Comparison of ENCODE assay signal across 1 cellular context in the genomic region with DNA sequence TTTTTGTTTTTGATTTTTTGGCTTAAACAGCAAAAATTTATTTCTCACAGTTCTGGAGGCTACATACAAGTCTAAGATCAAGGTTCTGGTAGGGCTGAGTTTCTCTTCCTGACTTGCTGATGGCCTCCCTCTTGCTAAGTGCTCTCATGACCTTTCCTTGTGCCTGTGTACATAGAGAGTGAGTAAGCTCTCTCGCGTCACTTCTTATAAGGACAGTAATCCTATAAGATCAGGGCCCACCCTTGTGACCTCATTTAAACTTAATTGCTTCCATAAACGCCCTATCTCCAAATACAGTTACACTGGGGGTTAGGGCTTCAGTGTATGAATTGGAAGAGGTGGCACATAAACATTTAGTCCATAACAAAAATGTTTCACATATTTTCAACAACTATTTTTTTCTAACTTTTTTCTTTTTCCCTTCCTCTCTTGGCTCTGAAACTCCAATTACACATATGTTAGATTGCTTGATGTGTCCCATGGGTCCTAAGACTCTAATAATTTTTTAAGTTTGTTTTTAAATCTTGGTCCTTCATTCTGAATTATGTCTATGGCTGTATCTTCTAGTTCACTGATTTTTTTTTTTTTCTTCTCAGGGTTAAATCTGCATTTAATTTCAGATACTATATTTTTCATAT.
TF ChIP-seq lines count a peak whose summit lies in the region.

No MANE protein-coding gene starts in this region.

TF ChIP-seq in K562, 482 proteins besides CTCF, POLR2A, EP300 and RAD21 (continued from another document and continues in another):
- TF ChIP-seq RREB1 (CRISPR knock-in tag; IDR thresholded peaks at IDR 0.05) (no peak), HDAC8 (tag; IDR thresholded peaks at IDR 0.05) (peak; percentile 98), PHTF2 (CRISPR knock-in tag; IDR thresholded peaks at IDR 0.05) (no peak), ZNF764 (CRISPR knock-in tag; IDR thresholded peaks at IDR 0.05; ENCODE audit: low read depth) (no peak), ZNF324 (CRISPR knock-in tag; IDR thresholded peaks at IDR 0.05) (no peak), PHF21A (IDR thresholded peaks at IDR 0.05; ENCODE audit: borderline replicate concordance, low read depth) (no peak), GATA2 (CRISPR knock-in tag; IDR thresholded peaks at IDR 0.05) (peak; percentile 59; the same call in 1 of the 2 replicates), ZZZ3 (IDR thresholded peaks at IDR 0.05) (no peak), POU5F1 (IDR thresholded peaks at IDR 0.05; ENCODE audit: borderline replicate concordance, low read depth, low read length, partially characterized antibody) (no peak), NEUROD1 (IDR thresholded peaks at IDR 0.05; ENCODE audit: borderline replicate concordance, low read depth, low read length, partially characterized antibody) (peak; percentile 53), ZNF3 (CRISPR knock-in tag; IDR thresholded peaks at IDR 0.05) (no peak), C11orf30 (IDR thresholded peaks at IDR 0.05; ENCODE audit: low read depth) (peak; percentile 80), HSF4 (CRISPR knock-in tag; IDR thresholded peaks at IDR 0.05; ENCODE audit: borderline replicate concordance) (peak; percentile 96), SOX6 (IDR thresholded peaks at IDR 0.05) (peak; percentile 84), ZNF274 (IDR thresholded peaks at IDR 0.05; ENCODE audit: borderline replicate concordance, low read depth, low read length) (no peak), ZNF699 (CRISPR knock-in tag; IDR thresholded peaks at IDR 0.05; ENCODE audit: insufficient replicate concordance) (peak; percentile 39), NR2C1 (IDR thresholded peaks at IDR 0.05) (peak; percentile 94), NR2C1 (tag; IDR thresholded peaks at IDR 0.05) (peak; percentile 98), ZNF277 (CRISPR knock-in tag; IDR thresholded peaks at IDR 0.05; ENCODE audit: borderline replicate concordance) (no peak), BCOR (IDR thresholded peaks at IDR 0.05) (0 out of 2 replicates have a peak, but pooled peaks have one; percentile 8), HMG20B (CRISPR knock-in tag; IDR thresholded peaks at IDR 0.05) (no peak), SRF (CRISPR knock-in tag; IDR thresholded peaks at IDR 0.05) (peak; percentile 44 to 62; a peak in 2 of 4 replicates), MTA2 (IDR thresholded peaks at IDR 0.05; ENCODE audit: low read depth) (peak; percentile 63), EWSR1 (IDR thresholded peaks at IDR 0.05; ENCODE audit: borderline replicate concordance, low read depth, partially characterized antibody) (no peak), PCBP2 (IDR thresholded peaks at IDR 0.05; ENCODE audit: low read depth, low read length, poor library complexity, severe bottlenecking) (no peak)
- TF ChIP-seq, protein P1, sequence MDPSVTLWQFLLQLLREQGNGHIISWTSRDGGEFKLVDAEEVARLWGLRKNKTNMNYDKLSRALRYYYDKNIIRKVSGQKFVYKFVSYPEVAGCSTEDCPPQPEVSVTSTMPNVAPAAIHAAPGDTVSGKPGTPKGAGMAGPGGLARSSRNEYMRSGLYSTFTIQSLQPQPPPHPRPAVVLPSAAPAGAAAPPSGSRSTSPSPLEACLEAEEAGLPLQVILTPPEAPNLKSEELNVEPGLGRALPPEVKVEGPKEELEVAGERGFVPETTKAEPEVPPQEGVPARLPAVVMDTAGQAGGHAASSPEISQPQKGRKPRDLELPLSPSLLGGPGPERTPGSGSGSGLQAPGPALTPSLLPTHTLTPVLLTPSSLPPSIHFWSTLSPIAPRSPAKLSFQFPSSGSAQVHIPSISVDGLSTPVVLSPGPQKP (CRISPR knock-in tag; IDR thresholded peaks at IDR 0.05): no peak
- TF ChIP-seq, protein P2, sequence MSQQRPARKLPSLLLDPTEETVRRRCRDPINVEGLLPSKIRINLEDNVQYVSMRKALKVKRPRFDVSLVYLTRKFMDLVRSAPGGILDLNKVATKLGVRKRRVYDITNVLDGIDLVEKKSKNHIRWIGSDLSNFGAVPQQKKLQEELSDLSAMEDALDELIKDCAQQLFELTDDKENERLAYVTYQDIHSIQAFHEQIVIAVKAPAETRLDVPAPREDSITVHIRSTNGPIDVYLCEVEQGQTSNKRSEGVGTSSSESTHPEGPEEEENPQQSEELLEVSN (IDR thresholded peaks at IDR 0.05; ENCODE audit: borderline replicate concordance in 1 of 2, extremely low read depth in 1 of 2, insufficient read depth in 1 of 2, insufficient read length in 1 of 2, low read depth in 1 of 2, low read length in 1 of 2, poor library complexity in 1 of 2, severe bottlenecking in 1 of 2): no peak
- TF ChIP-seq, protein P3, sequence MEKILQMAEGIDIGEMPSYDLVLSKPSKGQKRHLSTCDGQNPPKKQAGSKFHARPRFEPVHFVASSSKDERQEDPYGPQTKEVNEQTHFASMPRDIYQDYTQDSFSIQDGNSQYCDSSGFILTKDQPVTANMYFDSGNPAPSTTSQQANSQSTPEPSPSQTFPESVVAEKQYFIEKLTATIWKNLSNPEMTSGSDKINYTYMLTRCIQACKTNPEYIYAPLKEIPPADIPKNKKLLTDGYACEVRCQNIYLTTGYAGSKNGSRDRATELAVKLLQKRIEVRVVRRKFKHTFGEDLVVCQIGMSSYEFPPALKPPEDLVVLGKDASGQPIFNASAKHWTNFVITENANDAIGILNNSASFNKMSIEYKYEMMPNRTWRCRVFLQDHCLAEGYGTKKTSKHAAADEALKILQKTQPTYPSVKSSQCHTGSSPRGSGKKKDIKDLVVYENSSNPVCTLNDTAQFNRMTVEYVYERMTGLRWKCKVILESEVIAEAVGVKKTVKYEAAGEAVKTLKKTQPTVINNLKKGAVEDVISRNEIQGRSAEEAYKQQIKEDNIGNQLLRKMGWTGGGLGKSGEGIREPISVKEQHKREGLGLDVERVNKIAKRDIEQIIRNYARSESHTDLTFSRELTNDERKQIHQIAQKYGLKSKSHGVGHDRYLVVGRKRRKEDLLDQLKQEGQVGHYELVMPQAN (IDR thresholded peaks at IDR 0.05; ENCODE audit: borderline replicate concordance): no peak
- TF ChIP-seq, protein P4, sequence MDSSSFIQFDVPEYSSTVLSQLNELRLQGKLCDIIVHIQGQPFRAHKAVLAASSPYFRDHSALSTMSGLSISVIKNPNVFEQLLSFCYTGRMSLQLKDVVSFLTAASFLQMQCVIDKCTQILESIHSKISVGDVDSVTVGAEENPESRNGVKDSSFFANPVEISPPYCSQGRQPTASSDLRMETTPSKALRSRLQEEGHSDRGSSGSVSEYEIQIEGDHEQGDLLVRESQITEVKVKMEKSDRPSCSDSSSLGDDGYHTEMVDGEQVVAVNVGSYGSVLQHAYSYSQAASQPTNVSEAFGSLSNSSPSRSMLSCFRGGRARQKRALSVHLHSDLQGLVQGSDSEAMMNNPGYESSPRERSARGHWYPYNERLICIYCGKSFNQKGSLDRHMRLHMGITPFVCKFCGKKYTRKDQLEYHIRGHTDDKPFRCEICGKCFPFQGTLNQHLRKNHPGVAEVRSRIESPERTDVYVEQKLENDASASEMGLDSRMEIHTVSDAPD (CRISPR knock-in tag; IDR thresholded peaks at IDR 0.05): peak; percentile 93
- TF ChIP-seq, protein P5, sequence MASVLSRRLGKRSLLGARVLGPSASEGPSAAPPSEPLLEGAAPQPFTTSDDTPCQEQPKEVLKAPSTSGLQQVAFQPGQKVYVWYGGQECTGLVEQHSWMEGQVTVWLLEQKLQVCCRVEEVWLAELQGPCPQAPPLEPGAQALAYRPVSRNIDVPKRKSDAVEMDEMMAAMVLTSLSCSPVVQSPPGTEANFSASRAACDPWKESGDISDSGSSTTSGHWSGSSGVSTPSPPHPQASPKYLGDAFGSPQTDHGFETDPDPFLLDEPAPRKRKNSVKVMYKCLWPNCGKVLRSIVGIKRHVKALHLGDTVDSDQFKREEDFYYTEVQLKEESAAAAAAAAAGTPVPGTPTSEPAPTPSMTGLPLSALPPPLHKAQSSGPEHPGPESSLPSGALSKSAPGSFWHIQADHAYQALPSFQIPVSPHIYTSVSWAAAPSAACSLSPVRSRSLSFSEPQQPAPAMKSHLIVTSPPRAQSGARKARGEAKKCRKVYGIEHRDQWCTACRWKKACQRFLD (CRISPR knock-in tag; IDR thresholded peaks at IDR 0.05): peak; percentile 99
